ENCODE assay signal across 22 cellular contexts in the genomic region with DNA sequence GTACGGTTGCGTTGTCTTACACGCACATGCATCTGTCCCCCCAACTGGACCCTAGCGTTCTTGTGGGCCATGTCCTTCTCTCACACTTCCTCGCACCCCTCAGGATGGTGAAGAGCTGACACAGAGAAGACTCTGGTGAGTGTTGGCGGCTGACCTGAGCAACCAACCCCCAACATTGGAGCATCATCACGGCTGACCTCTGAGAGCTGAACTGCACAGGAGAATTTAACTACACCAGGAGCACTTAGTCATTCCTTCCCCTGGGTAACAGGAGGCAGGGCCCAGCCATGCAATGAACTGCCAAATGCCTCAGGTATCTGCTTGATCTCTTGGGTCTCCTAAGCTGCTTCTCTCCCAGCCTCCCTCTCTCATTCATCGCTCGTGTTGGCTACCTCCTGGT.
"Had no signal": no experiment of that assay in that cellular context is flagged by ENCODE, and none has a peak within 500 bp of the region (broad histone marks: within the 10 kb centered on the region; RNA-seq: fewer than 3 reads in every experiment).

No MANE protein-coding gene starts in this region.

- H3K4me2 ChIP-seq: smooth muscle cell had no signal

- H3K4me3 ChIP-seq: adrenal gland, ascending aorta, colonic mucosa, left lung, lung, sigmoid colon, smooth muscle cell, stomach, suprapubic skin, tibial nerve had no signal

- H3K27ac Mint-ChIP-seq: activated naive CD8-positive, alpha-beta T cell; activated T-cell treated with anti-CD3 and anti-CD28 coated beads, Interleukin-2, amount 50 U/mL, for 24 hours; activated T-helper 2 cell treated with anti-CD3 and anti-CD28 coated beads, Interferon-gamma antibody, Interleukin-2, Interleukin-4, amounts not matched to agents 10 μg/mL and 5 μg/mL and 100 μg/mL, durations not matched to agents 14 hours and 24 hours and 36 hours; natural killer cell treated with Interleukin-12 subunit alpha and Interleukin-12 subunit beta and Interleukin-15 and Interleukin-18, amount 100 ng/mL, for 72 hours; stimulated activated memory B cell treated with anti-CD40 and anti-IgM and Interleukin-4, amounts not matched to agents 10 μg/mL and 1 μg/mL and 100 μg/mL, for 72 hours; T-cell; T-helper 2 cell treated with Interferon-gamma antibody and Interleukin-4, amounts not matched to agents 5 μg/mL and 100 μg/mL, for 36 hours had no signal

- H3K4me1 Mint-ChIP-seq: central memory CD8-positive, alpha-beta T cell had no signal

- H3K9me3 ChIP-seq: adrenal gland, ascending aorta, colonic mucosa, left lung, sigmoid colon, stomach, suprapubic skin, tibial nerve had no signal

- DNase-seq: activated naive CD4-positive, alpha-beta T cell; activated T-cell treated with anti-CD3 and anti-CD28 coated beads, Interleukin-2, amount 50 U/mL, for 24 hours; adrenal gland; colonic mucosa; foreskin fibroblast; left lung; occipital lobe; stimulated activated CD4-positive, alpha-beta T cell treated with anti-CD3 and anti-CD28 coated beads, Interleukin-15, amount 100 ng/mL, for 24 hours; stomach; T-cell had no signal

- H3K9me3 Mint-ChIP-seq: activated T-cell treated with anti-CD3 and anti-CD28 coated beads, Interleukin-2, amount 50 U/mL, for 24 hours; activated T-helper 2 cell treated with anti-CD3 and anti-CD28 coated beads, Interferon-gamma antibody, Interleukin-2, Interleukin-4, amounts not matched to agents 10 μg/mL and 5 μg/mL and 100 μg/mL, durations not matched to agents 14 hours and 24 hours and 36 hours; central memory CD8-positive, alpha-beta T cell; natural killer cell treated with Interleukin-12 subunit alpha and Interleukin-12 subunit beta and Interleukin-15 and Interleukin-18, amount 100 ng/mL, for 72 hours; stimulated activated memory B cell treated with anti-CD40 and anti-IgM and Interleukin-4, amounts not matched to agents 10 μg/mL and 1 μg/mL and 100 μg/mL, for 72 hours; T-cell; T-helper 2 cell treated with Interferon-gamma antibody and Interleukin-4, amounts not matched to agents 5 μg/mL and 100 μg/mL, for 36 hours had no signal

- H3K27me3 ChIP-seq: adrenal gland, ascending aorta, colonic mucosa, left lung, sigmoid colon, stomach, suprapubic skin, tibial nerve had no signal

- H3K27me3 Mint-ChIP-seq: activated naive CD8-positive, alpha-beta T cell had no signal

- H3K27ac ChIP-seq: adrenal gland, ascending aorta, colonic mucosa, left lung, sigmoid colon, suprapubic skin, tibial nerve had no signal

- H3K36me3 ChIP-seq: adrenal gland, ascending aorta, colonic mucosa, left lung, sigmoid colon, stomach, suprapubic skin, tibial nerve had no signal

- ATAC-seq: stimulated activated memory B cell treated with anti-CD40 and anti-IgM and Interleukin-4, amounts not matched to agents 10 μg/mL and 1 μg/mL and 100 μg/mL, for 72 hours; T-cell had no signal

- H3K36me3 Mint-ChIP-seq: natural killer cell treated with Interleukin-12 subunit alpha and Interleukin-12 subunit beta and Interleukin-15 and Interleukin-18, amount 100 ng/mL, for 72 hours; stimulated activated memory B cell treated with anti-CD40 and anti-IgM and Interleukin-4, amounts not matched to agents 10 μg/mL and 1 μg/mL and 100 μg/mL, for 72 hours; T-cell had no signal

- H3K4me3 Mint-ChIP-seq: activated naive CD8-positive, alpha-beta T cell; activated T-cell treated with anti-CD3 and anti-CD28 coated beads, Interleukin-2, amount 50 U/mL, for 24 hours; central memory CD8-positive, alpha-beta T cell; natural killer cell treated with Interleukin-12 subunit alpha and Interleukin-12 subunit beta and Interleukin-15 and Interleukin-18, amount 100 ng/mL, for 72 hours; stimulated activated memory B cell treated with anti-CD40 and anti-IgM and Interleukin-4, amounts not matched to agents 10 μg/mL and 1 μg/mL and 100 μg/mL, for 72 hours; T-cell; T-helper 2 cell treated with Interferon-gamma antibody and Interleukin-4, amounts not matched to agents 5 μg/mL and 100 μg/mL, for 36 hours had no signal

- H3K4me1 ChIP-seq: ascending aorta, colonic mucosa had no signal
